In the genomic region with DNA sequence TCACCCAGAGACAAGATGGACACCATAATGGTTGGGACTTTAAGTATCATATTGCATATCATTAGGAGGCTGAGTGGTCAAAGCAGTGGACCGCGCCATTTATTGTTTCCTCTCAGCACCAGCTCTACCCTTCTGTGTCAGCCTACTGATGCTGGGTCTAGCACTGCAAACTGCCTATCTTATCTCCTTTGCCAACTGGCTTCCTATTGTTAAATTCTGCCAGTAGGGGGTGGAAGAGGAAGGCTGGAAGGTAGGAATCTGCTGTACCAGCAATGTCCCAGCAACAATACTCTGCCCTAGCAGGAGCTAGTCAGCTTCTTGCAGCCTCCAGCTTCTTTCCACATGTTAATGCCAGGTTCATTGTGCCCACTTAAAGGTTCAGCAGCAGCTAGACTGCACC, we compare ENCODE assay signal across 8 cellular contexts.
DNase-seq lines count a peak whose midpoint lies in the region; ATAC-seq and TF ChIP-seq lines count a peak whose summit lies in the region.

No MANE protein-coding gene starts in this region.

- no peak overlapping the region for H3K4me3 ChIP-seq in Panc1 (ENCODE audit: low read depth in 2 of 2, low read length in 2 of 2)
- H3K4me3 ChIP-seq in psoas muscle = no peak overlapping the region

- 96 to 100% (median 100%) methylated on average over 2 of the region's 2 CpGs for WGBS in psoas muscle, 3 donors

- no peaks in the 10 kb centered on the region for H3K36me3 ChIP-seq in Panc1 (ENCODE audit: control insufficient read depth, insufficient read depth, low read length)
- H3K36me3 ChIP-seq in psoas muscle (ENCODE audit: insufficient read depth in 1 of 2, low read depth in 1 of 2) = no peaks in the 10 kb centered on the region

- CTCF ChIA-PET in Panc1 (lab: Charles Lee) = no interaction called here

- peak; percentile 55 for DNase-seq in CMK (ENCODE audit: low read depth)
- peak; percentile 2 for DNase-seq in Panc1 (ENCODE audit: low read depth, low spot score)
- peak; percentile 55 for DNase-seq in iPS-NIHi11 (ENCODE audit: low spot score)
- DNase-seq in NCI-H226 = no peak
- DNase-seq in psoas muscle = no peak
- DNase-seq in NCI-H187 treated with DMSO at 0.1 percent for 48 hours (lab: John Stamatoyannopoulos, UW) = no peak

- no peaks in the 10 kb centered on the region for H3K9me3 ChIP-seq in Panc1 (ENCODE audit: control insufficient read depth, insufficient read depth, low read depth, low read length)
- H3K9me3 ChIP-seq in psoas muscle = no peaks in the 10 kb centered on the region

- in situ Hi-C loops in Panc1 (cut with HindIII; ENCODE audit: low pct_unique_long_range_greater_than_20kb, low sequenced_read_pairs) = no loop called here

- ATAC-seq in GM21515 (IDR thresholded peaks at IDR 0.05; ENCODE audit: unreplicated experiment) = peak; percentile 53
- no peak for ATAC-seq in Panc1
- no peak for ATAC-seq in HG03097 (IDR thresholded peaks at IDR 0.05; ENCODE audit: low FRiP score, unreplicated experiment)
- ATAC-seq in psoas muscle = no peak

- no peaks in the 10 kb centered on the region for H3K4me1 ChIP-seq in Panc1 (ENCODE audit: control insufficient read depth, insufficient read depth, low read length)
- no peaks in the 10 kb centered on the region for H3K4me1 ChIP-seq in psoas muscle

- POLR2A ChIA-PET in Panc1 (lab: Charles Lee) = no interaction called here

- H3K27me3 ChIP-seq in Panc1 (ENCODE audit: control insufficient read depth, insufficient read depth, low read length) (no peaks in the 10 kb centered on the region), psoas muscle (ENCODE audit: insufficient read depth in 3 of 3, low read length in 2 of 3) (no peaks in the 10 kb centered on the region)

- BruUV-seq in Panc1 (replicated peaks; lab: Mats Ljungman, UMichigan) = no TSS peak

- TF ChIP-seq CTCF in Panc1 (IDR thresholded peaks at IDR 0.05) = peak; percentile 19; the same call in 1 of the 2 replicates
- no peak for TF ChIP-seq CTCF in psoas muscle (IDR thresholded peaks at IDR 0.05)

- H3K27ac ChIP-seq in Panc1 (ENCODE audit: low read length) (no peak overlapping the region), psoas muscle (no peak overlapping the region)

- intact Hi-C loops in Panc1 (cut with micrococcal nuclease; ENCODE audit: unreplicated experiment) = no loop called here
- intact Hi-C loops in psoas muscle (cut with DNase I) = no loop called here

Comparison
In these comparisons a context has a peak if more than half of its experiments do, and no peak if none do; other contexts are left out.
1. DNase-seq: peak in CMK (single experiment), Panc1 (single experiment) and iPS-NIHi11 (single experiment); none in NCI-H226 (single experiment), psoas muscle (0 of 2) and NCI-H187 treated with DMSO at 0.1 percent for 48 hours (single experiment).